8 cellular contexts compared by ENCODE assay signal in the genomic region with DNA sequence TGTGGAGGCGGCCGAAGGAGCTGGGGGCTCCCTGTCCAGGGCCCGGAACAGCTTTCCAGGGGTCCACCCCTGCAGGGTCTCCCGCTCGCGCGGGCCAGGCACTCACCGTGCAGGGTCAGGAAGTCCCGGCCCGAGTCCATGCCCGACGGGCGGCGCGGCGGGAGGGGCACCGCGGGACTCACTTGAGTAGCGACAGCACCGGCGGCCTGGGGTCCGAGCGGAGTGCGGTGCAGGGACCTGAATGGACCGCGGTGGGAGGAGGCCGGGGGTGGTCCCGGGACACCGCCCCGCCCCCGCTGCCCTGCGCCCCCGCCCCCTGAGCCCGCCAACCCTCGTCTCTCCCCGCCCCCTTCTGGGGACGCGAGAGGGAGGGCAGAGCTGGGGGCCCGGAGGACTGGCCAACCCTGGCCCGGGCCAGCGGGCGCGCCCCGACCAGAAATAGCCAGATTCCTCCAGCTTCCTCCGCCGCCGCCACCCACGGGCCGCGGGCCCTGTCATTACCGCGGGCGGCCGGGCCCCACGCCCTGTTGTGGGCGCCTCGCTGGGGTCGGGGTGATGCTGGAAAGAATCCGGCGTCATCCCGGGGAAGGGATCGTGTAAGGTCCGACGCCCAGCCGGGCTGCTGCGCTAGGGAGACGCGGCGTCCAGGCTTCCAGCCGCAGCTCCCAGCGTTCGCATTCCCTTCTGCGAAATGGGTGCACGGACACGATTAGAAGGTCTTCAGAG. TPM values are rescaled to one million over a fixed set of nuclear protein-coding genes. Genes with fewer than 3 reads are reported as not detected.
A peak's percentile ranks its signal among the peaks of the same experiment; 100 is the strongest.
DNase-seq lines count a peak whose midpoint lies in the region; ATAC-seq and TF ChIP-seq lines count a peak whose summit lies in the region.

A gene (minus strand): TSS at position 243 of the 726 bp plus-strand sequence. CDS start 103 bp downstream, at position 140.

- TF ChIP-seq CTCF in fibroblast of the aortic adventitia (IDR thresholded peaks at IDR 0.05; ENCODE audit: insufficient read depth, low read length) (no peak), upper lobe of left lung (IDR thresholded peaks at IDR 0.05) (no peak)

- H3K27ac Mint-ChIP-seq in activated CD8-positive, alpha-beta memory T cell treated with anti-CD3 and anti-CD28 coated beads, Interleukin-2, amount 10 ng/mL, durations not matched to agents 7 days and 5 days, result no peak within 1 kb of the TSS

- peak in 1 of 4 donors; percentile 50 for TF ChIP-seq EP300 in upper lobe of left lung (IDR thresholded peaks at IDR 0.05)

- ATAC-seq in activated CD8-positive, alpha-beta memory T cell treated with anti-CD3 and anti-CD28 coated beads, Interleukin-2, amount 10 ng/mL, durations not matched to agents 7 days and 5 days, result no peak
- peak; percentile 56 to 82 for ATAC-seq in upper lobe of left lung (ENCODE audit: low FRiP score in 2 of 2)
- ATAC-seq in HG02973 (IDR thresholded peaks at IDR 0.05; ENCODE audit: unreplicated experiment), result no peak
- ATAC-seq in HG03139 (IDR thresholded peaks at IDR 0.05; ENCODE audit: unreplicated experiment), result no peak

- H3K36me3 ChIP-seq in muscle layer of duodenum (ENCODE audit: control insufficient read depth in 1 of 2, insufficient read depth in 2 of 2, low read length in 2 of 2), result no peaks in the 10 kb centered on the region
- H3K36me3 ChIP-seq in upper lobe of left lung, result no peaks in the 10 kb centered on the region

- peaks cover 25% of the 10 kb centered on the region for H3K4me1 Mint-ChIP-seq in activated CD8-positive, alpha-beta memory T cell treated with anti-CD3 and anti-CD28 coated beads, Interleukin-2, amount 10 ng/mL, durations not matched to agents 7 days and 5 days

- DNase-seq in activated CD8-positive, alpha-beta memory T cell treated with anti-CD3 and anti-CD28 coated beads, Interleukin-2, amount 10 ng/mL, durations not matched to agents 7 days and 5 days, result no peak
- no peak for DNase-seq in activated CD8-positive, alpha-beta memory T cell treated with anti-CD3 and anti-CD28 coated beads for 24 hours
- DNase-seq in activated T-helper 9 cell treated with anti-CD3 and anti-CD28 coated beads, Interleukin-2, amount 50 U/mL, for 16 hours (ENCODE audit: low read depth), result peak; percentile 30
- peak; percentile 71 for DNase-seq in fibroblast of the aortic adventitia (ENCODE audit: low read depth)
- DNase-seq in upper lobe of left lung, result peak; percentile 86 to 95

- H3K27me3 Mint-ChIP-seq in activated CD8-positive, alpha-beta memory T cell treated with anti-CD3 and anti-CD28 coated beads, Interleukin-2, amount 10 ng/mL, durations not matched to agents 7 days and 5 days, result peaks cover 15% of the 10 kb centered on the region

- no peaks in the 10 kb centered on the region for H3K9me3 ChIP-seq in muscle layer of duodenum (ENCODE audit: control insufficient read depth in 1 of 2, low read length in 2 of 2)
- no peaks in the 10 kb centered on the region for H3K9me3 ChIP-seq in upper lobe of left lung

- H3K4me3 ChIP-seq in fibroblast of the aortic adventitia (ENCODE audit: low read depth, low read length), result peak within 1 kb of the TSS; percentile 75
- H3K4me3 ChIP-seq in muscle layer of duodenum (ENCODE audit: low read depth in 1 of 2, low read length in 2 of 2), result peak within 1 kb of the TSS; percentile 56 to 73
- H3K4me3 ChIP-seq in upper lobe of left lung, result peak within 1 kb of the TSS; percentile 74 to 92 (median 82)

- H3K27ac ChIP-seq in muscle layer of duodenum (ENCODE audit: low read length) (peak within 1 kb of the TSS; percentile 51), upper lobe of left lung (peak within 1 kb of the TSS; percentile 72 to 88 (median 87))

- no peaks in the 10 kb centered on the region for H3K9me3 Mint-ChIP-seq in activated CD8-positive, alpha-beta memory T cell treated with anti-CD3 and anti-CD28 coated beads, Interleukin-2, amount 10 ng/mL, durations not matched to agents 7 days and 5 days (ENCODE audit: low read depth)

- H3K36me3 Mint-ChIP-seq in activated CD8-positive, alpha-beta memory T cell treated with anti-CD3 and anti-CD28 coated beads, Interleukin-2, amount 10 ng/mL, durations not matched to agents 7 days and 5 days, result no peaks in the 10 kb centered on the region

- TF ChIP-seq POLR2A in upper lobe of left lung (IDR thresholded peaks at IDR 0.05), result peak in 3 of 4 donors; percentile 38 to 67 (median 51)

- H3K4me1 ChIP-seq in muscle layer of duodenum (ENCODE audit: control insufficient read depth in 1 of 2, insufficient read depth in 2 of 2, low read length in 2 of 2) (peaks cover 10 to 25% of the 10 kb centered on the region in 2 donors), upper lobe of left lung (peaks cover 26 to 47% (median 34%) of the 10 kb centered on the region in 4 donors)

- CTCF ChIA-PET in activated CD8-positive, alpha-beta memory T cell treated with anti-CD3 and anti-CD28 coated beads, Interleukin-2, amount 10 ng/mL, durations not matched to agents 7 days and 5 days (lab: Charles Lee), result interaction anchor here (0.5 to 1.0 kb wide), 3 partner anchors 9 to 242 kb away, joined by 3 to 4 read pairs (median 4); a partner anchor contains a TSS

- H3K4me3 Mint-ChIP-seq in activated CD8-positive, alpha-beta memory T cell treated with anti-CD3 and anti-CD28 coated beads, Interleukin-2, amount 10 ng/mL, durations not matched to agents 7 days and 5 days, result peak within 1 kb of the TSS; percentile 51

- WGBS in upper lobe of left lung, 2 donors, result 5% methylated on average over 4 of the region's 75 CpGs; no CpG with 5 or more reads in 1 of the 2 donors

- H3K27me3 ChIP-seq in muscle layer of duodenum (ENCODE audit: low read depth, low read length) (no peaks in the 10 kb centered on the region), upper lobe of left lung (peaks cover 0 to 7% (median 0%) of the 10 kb centered on the region in 4 donors)

RNA-seq across cellular contexts. Expression of the gene that starts here (rescaled TPM):
- total RNA-seq in activated CD8-positive, alpha-beta memory T cell treated with anti-CD3 and anti-CD28 coated beads, Interleukin-2, amount 10 ng/mL, durations not matched to agents 7 days and 5 days, result 10 to 100 TPM; 12.3 to 20.6 TPM
- total RNA-seq in fibroblast of the aortic adventitia (ENCODE audit: low replicate concordance), result 20.5 and 28.3 TPM in 2 replicates
- 10 to 100 TPM; 20.8 to 80.1 (median 36.1) TPM for total RNA-seq in upper lobe of left lung

Comparison
In these comparisons a context has a peak if more than half of its experiments do, and no peak if none do; other contexts are left out.
1. ATAC-seq: peak in upper lobe of left lung (2 of 2); none in activated CD8-positive, alpha-beta memory T cell treated with anti-CD3 and anti-CD28 coated beads, Interleukin-2, amount 10 ng/mL, durations not matched to agents 7 days and 5 days (single experiment), HG02973 (single experiment) and HG03139 (single experiment).
2. DNase-seq: peak in activated T-helper 9 cell treated with anti-CD3 and anti-CD28 coated beads, Interleukin-2, amount 50 U/mL, for 16 hours (single experiment), fibroblast of the aortic adventitia (single experiment) and upper lobe of left lung (2 of 2); none in activated CD8-positive, alpha-beta memory T cell treated with anti-CD3 and anti-CD28 coated beads, Interleukin-2, amount 10 ng/mL, durations not matched to agents 7 days and 5 days (single experiment) and activated CD8-positive, alpha-beta memory T cell treated with anti-CD3 and anti-CD28 coated beads for 24 hours (single experiment).
3. Peak in every context shown above with its lines, with median percentiles within 50 percentile points of each other: H3K4me3 ChIP-seq.